ENCODE assay signal across 24 cellular contexts in the genomic region with DNA sequence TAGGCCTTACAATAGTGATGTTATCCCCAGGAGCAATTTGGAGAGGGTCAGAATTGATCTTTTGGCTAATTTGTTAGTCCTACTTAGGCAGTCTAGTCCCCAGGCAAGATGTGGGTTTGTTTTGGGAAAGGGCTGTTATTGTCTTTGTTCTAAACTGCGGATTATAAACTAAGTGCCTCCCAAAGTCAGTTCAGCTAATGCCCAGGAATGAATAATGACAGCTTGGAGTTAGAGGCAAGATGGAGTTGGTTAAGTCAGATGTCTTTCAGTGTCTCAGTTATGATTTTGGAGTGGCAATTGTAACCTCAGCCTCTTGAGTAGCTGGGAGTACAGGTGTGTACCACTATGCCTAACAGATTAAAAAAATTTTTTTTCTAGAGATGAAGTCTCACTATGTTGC. TPM values are rescaled to one million over a fixed set of nuclear protein-coding genes. Genes with fewer than 3 reads are reported as not detected.
DNase-seq lines count a peak whose midpoint lies in the region; ATAC-seq, FAIRE-seq and TF ChIP-seq lines count a peak whose summit lies in the region.
"Had no signal": no experiment of that assay in that cellular context is flagged by ENCODE, and none has a peak within 500 bp of the region (broad histone marks: within the 10 kb centered on the region; RNA-seq: fewer than 3 reads in every experiment).

No MANE protein-coding gene starts in this region.

- H3K4me1 Mint-ChIP-seq in GM23338: peaks cover 7% of the 10 kb centered on the region; the same call in 2 of the 3 replicates
- H3K4me1 Mint-ChIP-seq: B cell had no signal

- H4K20me1 ChIP-seq in GM23338 (replicated peaks; ENCODE audit: insufficient read depth) (no peaks in the 10 kb centered on the region), keratinocyte (ENCODE audit: control insufficient read depth, extremely low read depth, insufficient read depth, low read length) (no peaks in the 10 kb centered on the region)

- no peaks in the 10 kb centered on the region for H3K9me1 ChIP-seq in keratinocyte (ENCODE audit: control insufficient read depth, extremely low read depth, insufficient read depth, low read length)

- H3K27me3 ChIP-seq in ACC112 (ENCODE audit: insufficient read depth, low read length) (no peaks in the 10 kb centered on the region), GM23338 (ENCODE audit: insufficient read depth) (no peaks in the 10 kb centered on the region), keratinocyte (ENCODE audit: control insufficient read depth, extremely low read depth, insufficient read depth, low read length) (no peaks in the 10 kb centered on the region)
- H3K27me3 ChIP-seq: Peyer's patch had no signal

- no peak for TF ChIP-seq POLR2A in lower leg skin (IDR thresholded peaks at IDR 0.05)

- ATAC-seq in GM23338 (no peak), HG03095 (IDR thresholded peaks at IDR 0.05; ENCODE audit: unreplicated experiment) (no peak), GM18867 (IDR thresholded peaks at IDR 0.05; ENCODE audit: unreplicated experiment) (no peak)
- ATAC-seq: A549; CD8-positive, alpha-beta T cell had no signal

- H3K36me3 Mint-ChIP-seq in GM23338 (ENCODE audit: low read depth): no peaks in the 10 kb centered on the region
- H3K36me3 Mint-ChIP-seq: CD8-positive, alpha-beta T cell had no signal

- no peaks in the 10 kb centered on the region; the same call in 2 of the 3 replicates for H3K9me3 Mint-ChIP-seq in GM23338
- H3K9me3 Mint-ChIP-seq: CD8-positive, alpha-beta T cell had no signal

- H3K4me2 ChIP-seq in GM23338: no peak overlapping the region
- no peak overlapping the region for H3K4me2 ChIP-seq in keratinocyte (ENCODE audit: control insufficient read depth, extremely low read depth, insufficient read depth, low read depth, low read length)
- H3K4me2 ChIP-seq: A549 had no signal

- H3K4me1 ChIP-seq in ACC112 (ENCODE audit: control insufficient read depth, insufficient read depth, low read length, unreplicated experiment) (peaks cover 20% of the 10 kb centered on the region), GM23338 (ENCODE audit: insufficient read depth) (no peaks in the 10 kb centered on the region), keratinocyte (ENCODE audit: control insufficient read depth, extremely low read depth, insufficient read depth, low read length) (peaks cover 10% of the 10 kb centered on the region)
- H3K4me1 ChIP-seq: A549, HAP-1 had no signal

- H3K4me3 ChIP-seq in ACC112 (ENCODE audit: low read depth, low read length) (no peak overlapping the region), GM23338 (no peak overlapping the region), SK-N-MC (no peak overlapping the region), keratinocyte (ENCODE audit: control insufficient read depth in 2 of 3, extremely low read depth in 1 of 3, insufficient read depth in 2 of 3, low read depth in 1 of 3, low read length in 3 of 3) (no peak overlapping the region), lower leg skin (ENCODE audit: low read depth, poor library complexity, severe bottlenecking) (no peak overlapping the region)
- H3K4me3 ChIP-seq: A549, HAP-1, Peyer's patch had no signal

- H3K27ac ChIP-seq in ACC112 (ENCODE audit: low read depth, low read length) (no peak overlapping the region), GM23338 (ENCODE audit: low read depth) (no peak overlapping the region), SK-N-MC (peak overlapping the region; percentile 30; the same call in 1 of the 2 replicates), keratinocyte (ENCODE audit: control insufficient read depth, insufficient read depth, low read length) (no peak overlapping the region)
- H3K27ac ChIP-seq: C4-2B, Peyer's patch had no signal

- no peaks in the 10 kb centered on the region for H3K9me2 ChIP-seq in GM23338 (ENCODE audit: insufficient read depth)

- no peaks in the 10 kb centered on the region for H3F3A ChIP-seq in GM23338 (replicated peaks; ENCODE audit: low read depth)

- no peak overlapping the region for H3K4me3 Mint-ChIP-seq in GM23338
- H3K4me3 Mint-ChIP-seq: B cell; CD8-positive, alpha-beta T cell had no signal

- no peak overlapping the region for H3K27ac Mint-ChIP-seq in GM23338
- H3K27ac Mint-ChIP-seq: B cell; CD8-positive, alpha-beta T cell had no signal

- H3K79me2 ChIP-seq in ACC112 (ENCODE audit: control insufficient read depth, insufficient read depth, low read length, unreplicated experiment): no peaks in the 10 kb centered on the region
- no peaks in the 10 kb centered on the region for H3K79me2 ChIP-seq in GM23338 (replicated peaks; ENCODE audit: insufficient read depth)
- no peaks in the 10 kb centered on the region for H3K79me2 ChIP-seq in keratinocyte (ENCODE audit: control insufficient read depth, insufficient read depth, low read length)

- TF ChIP-seq CTCF in GM23338 (conservative IDR thresholded peaks at IDR 0.05; ENCODE audit: low read depth in 2 of 2): no peak
- TF ChIP-seq CTCF in keratinocyte (optimal IDR thresholded peaks at IDR 0.05 in 1 of 3, IDR thresholded peaks at IDR 0.05 in 1 of 3, conservative IDR thresholded peaks at IDR 0.05 in 1 of 3; ENCODE audit: extremely low read depth in 1 of 3, insufficient read depth in 2 of 3, low read length in 3 of 3): no peak
- no peak for TF ChIP-seq CTCF in lower leg skin (IDR thresholded peaks at IDR 0.05)

- DNase-seq in GM23338 (ENCODE audit: low spot score) (no peak), SK-N-MC (ENCODE audit: low read depth, low spot score) (no peak), keratinocyte (ENCODE audit: low read depth, low spot score) (no peak), lower leg skin (ENCODE audit: low spot score in 2 of 2) (no peak)
- DNase-seq: Caco-2; CD8-positive, alpha-beta T cell; GF-D8; Kasumi-1; MV-4-11; NCI-H1105 treated with DMSO at 0.1 percent for 48 hours; NCI-H2029; NCI-H446 treated with DMSO at 0.1 percent for 48 hours; NCI-H526; Peyer's patch; SIG-M5; T-helper 2 cell had no signal

- no peaks in the 10 kb centered on the region for H3K36me3 ChIP-seq in ACC112 (ENCODE audit: insufficient read depth, low read length)
- H3K36me3 ChIP-seq in GM23338 (ENCODE audit: insufficient read depth): no peaks in the 10 kb centered on the region
- H3K36me3 ChIP-seq in SK-N-MC (ENCODE audit: insufficient read depth, low read length): no peaks in the 10 kb centered on the region
- no peaks in the 10 kb centered on the region for H3K36me3 ChIP-seq in keratinocyte (ENCODE audit: control insufficient read depth in 2 of 2, extremely low read depth in 1 of 2, insufficient read depth in 2 of 2, low read length in 2 of 2)
- H3K36me3 ChIP-seq: HAP-1, Peyer's patch had no signal

- H3K9me3 ChIP-seq in SK-N-MC (ENCODE audit: low read depth, low read length): no peaks in the 10 kb centered on the region
- no peaks in the 10 kb centered on the region for H3K9me3 ChIP-seq in keratinocyte (ENCODE audit: control insufficient read depth, low read depth, low read length)
- H3K9me3 ChIP-seq: A549, HAP-1, Peyer's patch had no signal

- dilution Hi-C loops in keratinocyte (cut with MboI; ENCODE audit: extremely low pct_ligation_motif_present, low sequenced_read_pairs): no loop called here

- intact Hi-C loops in lower leg skin (cut with DNase I; ENCODE audit: low total_unique reads): no loop called here

- H2AFZ ChIP-seq in ACC112 (ENCODE audit: low read length, unreplicated experiment) (peak overlapping the region; percentile 40), GM23338 (peak overlapping the region; percentile 92), keratinocyte (ENCODE audit: control insufficient read depth, low read length) (peak overlapping the region; percentile 74)

- peaks cover 11% of the 10 kb centered on the region for H3K27me3 Mint-ChIP-seq in GM23338 (ENCODE audit: insufficient read depth, low read depth, poor library complexity)

- FAIRE-seq in keratinocyte (lab: Jason Lieb, UNC): no peak
- FAIRE-seq: A549, GM12891 had no signal

- WGBS in lower leg skin, 2 donors: 50 to 52% methylated on average over 1 of the region's 1 CpG

- no peak overlapping the region for H3K9ac ChIP-seq in SK-N-MC (ENCODE audit: insufficient read length)
- H3K9ac ChIP-seq in keratinocyte (ENCODE audit: control insufficient read depth, extremely low read depth, insufficient read depth, low read length): no peak overlapping the region

RNA-seq across cellular contexts. Expression of a gene that starts 7.3 kb away (rescaled TPM):
- total RNA-seq in GM23338 (2014; rRNA removed; shearing (Covaris generic)): 204 and 208 TPM in 2 replicates
- polyA plus RNA-seq in GM23338 (2016; fragmentation: Nextera tagmentation; extraction: Ambion mirVana) (131 and 160 TPM in 2 replicates), keratinocyte (124 to 208 TPM (median 138 TPM) in 3 replicates)
- 285 TPM for polyA plus RNA-seq in keratinocyte (2011; ENCODE audit: low read depth)
- polyA plus RNA-seq in keratinocyte (2011; cell fraction: cytosol; rRNA removed): 138 and 219 TPM in 2 replicates
- polyA plus RNA-seq in keratinocyte (2011; cell fraction: nucleus; rRNA removed): 87.1 and 100 TPM in 2 replicates
- polyA plus RNA-seq in keratinocyte (2012; ENCODE audit: low replicate concordance): 132 and 136 TPM in 2 replicates
- polyA minus RNA-seq in keratinocyte: 36.5 to 116 TPM (median 82.1 TPM) in 3 replicates
- polyA minus RNA-seq in keratinocyte (2011; cell fraction: cytosol; rRNA and poly(A)+ RNA removed): 78.7 TPM
- polyA minus RNA-seq in keratinocyte (2011; cell fraction: nucleus; rRNA and poly(A)+ RNA removed): 35.0 and 54.1 TPM in 2 replicates
- total RNA-seq in lower leg skin: 10 to 100 TPM; 57.3 to 89.1 (median 65.4) TPM

RNA-seq across cellular contexts. Expression of a gene that starts 55.1 kb away (rescaled TPM):
- total RNA-seq in GM23338 (2014; rRNA removed; shearing (Covaris generic)): 1.7 and 1.8 TPM in 2 replicates
- 3.4 and 4.1 TPM in 2 replicates for polyA plus RNA-seq in GM23338 (2016; fragmentation: Nextera tagmentation; extraction: Ambion mirVana)
- 0.12 to 0.18 TPM (median 0.16 TPM) in 3 replicates for polyA plus RNA-seq in keratinocyte
- polyA plus RNA-seq in keratinocyte (2011; ENCODE audit: low read depth): not detected
- 0.07 and 0.10 TPM in 2 replicates for polyA plus RNA-seq in keratinocyte (2011; cell fraction: cytosol; rRNA removed)
- 0.09 and 0.37 TPM in 2 replicates for polyA plus RNA-seq in keratinocyte (2011; cell fraction: nucleus; rRNA removed)
- 0.18 and 0.49 TPM in 2 replicates for polyA plus RNA-seq in keratinocyte (2012; ENCODE audit: low replicate concordance)
- polyA minus RNA-seq in keratinocyte: 0.13 to 0.36 TPM in 2 of 3 replicates, not detected in the other
- polyA minus RNA-seq in keratinocyte (2011; cell fraction: cytosol; rRNA and poly(A)+ RNA removed): not detected
- polyA minus RNA-seq in keratinocyte (2011; cell fraction: nucleus; rRNA and poly(A)+ RNA removed): not detected in 2 replicates
- under 1 TPM in 2 of 4 donors, not detected in 2; 0.17 to 0.55 TPM for total RNA-seq in lower leg skin

Comparison
In these comparisons a context has a peak if more than half of its experiments do, and no peak if none do; other contexts are left out.
1. H2AFZ ChIP-seq: peak in every context shown above with its lines; median percentile 92 in GM23338; 74 in keratinocyte; 40 in ACC112.